In genomic region chr2:127175821-127176354, GRCh38 we compare ENCODE assay signal across 10 cellular contexts. TPM values are rescaled to one million over a fixed set of nuclear protein-coding genes. Genes with fewer than 3 reads are reported as not detected.
DNase-seq lines count a peak whose midpoint lies in the region; TF ChIP-seq lines count a peak whose summit lies in the region.
"Had no signal": no experiment of that assay in that cellular context is flagged by ENCODE, and none has a peak within 500 bp of the region (broad histone marks: within the 10 kb centered on the region; RNA-seq: fewer than 3 reads in every experiment).

No MANE protein-coding gene starts in this region.

- intact Hi-C loops in breast epithelium (cut with DNase I; ENCODE audit: low total_unique reads), result no loop called here
- intact Hi-C loops in MCF 10A (cut with micrococcal nuclease), result loop anchor here (2.0 kb wide), 1 partner anchor 111 kb away; no protein-coding TSS in a partner anchor
- intact Hi-C loops in ovary (cut with DNase I), result no loop called here

- H3K4me1 Mint-ChIP-seq in MCF 10A (ENCODE audit: insufficient read depth, unreplicated experiment) (peaks cover 23% of the 10 kb centered on the region), glutamatergic neuron (ENCODE audit: low read depth, unreplicated experiment) (peaks cover 23% of the 10 kb centered on the region)

- H3K9me3 ChIP-seq in breast epithelium, result no peaks in the 10 kb centered on the region
- H3K9me3 ChIP-seq in ovary, result no peaks in the 10 kb centered on the region

- TF ChIP-seq POLR2A in breast epithelium (IDR thresholded peaks at IDR 0.05), result no peak
- no peak for TF ChIP-seq POLR2A in ovary (IDR thresholded peaks at IDR 0.05)

- POLR2A ChIA-PET in MCF 10A (lab: Yijun Ruan, JAX), result no interaction called here

- in situ Hi-C loops in KBM-7 (cut with MboI; ENCODE audit: low pct_unique_long_range_greater_than_20kb, low sequenced_read_pairs), result no loop called here

- no peak for TF ChIP-seq EP300 in ovary (IDR thresholded peaks at IDR 0.05)

- H3K27ac Mint-ChIP-seq in MCF 10A (ENCODE audit: low read depth, unreplicated experiment) (no peak overlapping the region), glutamatergic neuron (ENCODE audit: unreplicated experiment) (peak overlapping the region; percentile 2)
- H3K27ac Mint-ChIP-seq: activated CD8-positive, alpha-beta T cell treated with anti-CD3 and anti-CD28 coated beads, Interleukin-2, amount 10 ng/mL, durations not matched to agents 7 days and 5 days had no signal

- H3K36me3 ChIP-seq in breast epithelium (no peaks in the 10 kb centered on the region), ovary (no peaks in the 10 kb centered on the region)
- H3K36me3 ChIP-seq: heart right ventricle had no signal

- WGBS in ovary, 3 donors, result 34 to 52% (median 48%) methylated on average over 19 of the region's 19 CpGs

- H3K9me3 Mint-ChIP-seq in MCF 10A (ENCODE audit: unreplicated experiment), result peaks cover 17% of the 10 kb centered on the region
- H3K9me3 Mint-ChIP-seq in glutamatergic neuron (ENCODE audit: unreplicated experiment), result peaks cover 2% of the 10 kb centered on the region

- H3K4me1 ChIP-seq in breast epithelium, result no peaks in the 10 kb centered on the region
- H3K4me1 ChIP-seq in ovary (ENCODE audit: insufficient read depth), result peaks cover 9% of the 10 kb centered on the region

- H3K27me3 ChIP-seq in breast epithelium (no peaks in the 10 kb centered on the region), ovary (no peaks in the 10 kb centered on the region)

- TF ChIP-seq CTCF in breast epithelium (IDR thresholded peaks at IDR 0.05), result no peak
- TF ChIP-seq CTCF in MCF 10A (IDR thresholded peaks at IDR 0.05; ENCODE audit: unreplicated experiment), result no peak
- no peak for TF ChIP-seq CTCF in glutamatergic neuron (IDR thresholded peaks at IDR 0.05; ENCODE audit: partially characterized antibody, unreplicated experiment)
- TF ChIP-seq CTCF in ovary (IDR thresholded peaks at IDR 0.05), result no peak

- no peak for DNase-seq in breast epithelium (ENCODE audit: low spot score in 2 of 2)
- DNase-seq in MCF 10A (ENCODE audit: unreplicated experiment), result no peak
- DNase-seq in glutamatergic neuron, result no peak
- DNase-seq in ovary, result peak in 2 of 5 donors; percentile 27 to 57
- DNase-seq in KBM-7, result no peak
- no peak for DNase-seq in GOT3 (lab: John Stamatoyannopoulos, UW)
- no peak for DNase-seq in MV-4-11 (lab: John Stamatoyannopoulos, UW)
- no peak for DNase-seq in stimulated activated CD4-positive, alpha-beta T cell treated with anti-CD3 and anti-CD28 coated beads, Interleukin-2, amount 100 ng/mL, for 24 hours
- DNase-seq: activated CD8-positive, alpha-beta T cell treated with anti-CD3 and anti-CD28 coated beads, Interleukin-2, amount 10 ng/mL, durations not matched to agents 7 days and 5 days had no signal

- H3K36me3 Mint-ChIP-seq in MCF 10A (ENCODE audit: insufficient read depth, unreplicated experiment) (peaks cover 5% of the 10 kb centered on the region), glutamatergic neuron (ENCODE audit: unreplicated experiment) (no peaks in the 10 kb centered on the region)

- H3K27me3 Mint-ChIP-seq in MCF 10A (ENCODE audit: insufficient read depth, unreplicated experiment) (no peaks in the 10 kb centered on the region), glutamatergic neuron (ENCODE audit: unreplicated experiment) (peaks cover 8% of the 10 kb centered on the region)

- CTCF ChIA-PET in MCF 10A (lab: Yijun Ruan, JAX), result interaction anchor here (0.6 to 1.0 kb wide), 3 partner anchors 10 to 111 kb away, joined by 3 to 4 read pairs (median 3); no protein-coding TSS in a partner anchor

- no TSS peak for BruUV-seq in MCF 10A (replicated peaks; lab: Mats Ljungman, UMichigan)

- H3K27ac ChIP-seq in breast epithelium (peak overlapping the region; percentile 54 to 89), ovary (peak overlapping the region; percentile 23 to 55)

- H3K4me3 ChIP-seq in breast epithelium, result no peak overlapping the region
- no peak overlapping the region for H3K4me3 ChIP-seq in ovary
- H3K4me3 ChIP-seq: heart right ventricle had no signal

- H3K4me3 Mint-ChIP-seq in MCF 10A (ENCODE audit: unreplicated experiment), result no peak overlapping the region
- H3K4me3 Mint-ChIP-seq in glutamatergic neuron (ENCODE audit: unreplicated experiment), result no peak overlapping the region
- H3K4me3 Mint-ChIP-seq: activated CD8-positive, alpha-beta T cell treated with anti-CD3 and anti-CD28 coated beads, Interleukin-2, amount 10 ng/mL, durations not matched to agents 7 days and 5 days had no signal

RNA-seq across cellular contexts. Expression of gene CYP27C1, which starts 44.2 kb away (rescaled TPM):
- total RNA-seq in breast epithelium, result under 1 TPM; 0.29 to 0.48 (median 0.33) TPM
- total RNA-seq in MCF 10A (2022), result 0.25 TPM in 1 of 2 replicates, not detected in the other
- 4.3 TPM for total RNA-seq in glutamatergic neuron (ENCODE audit: unreplicated experiment)
- total RNA-seq in ovary, result under 1 TPM in 6 of 7 donors, not detected in 1; 0.10 to 0.48 (median 0.17) TPM
- under 1 TPM; 0.07 to 0.52 TPM for polyA plus RNA-seq in ovary
- total RNA-seq: activated CD8-positive, alpha-beta T cell treated with anti-CD3 and anti-CD28 coated beads, Interleukin-2, amount 10 ng/mL, durations not matched to agents 7 days and 5 days had no signal
